ENCODE assay signal across 16 cellular contexts in the genomic region with DNA sequence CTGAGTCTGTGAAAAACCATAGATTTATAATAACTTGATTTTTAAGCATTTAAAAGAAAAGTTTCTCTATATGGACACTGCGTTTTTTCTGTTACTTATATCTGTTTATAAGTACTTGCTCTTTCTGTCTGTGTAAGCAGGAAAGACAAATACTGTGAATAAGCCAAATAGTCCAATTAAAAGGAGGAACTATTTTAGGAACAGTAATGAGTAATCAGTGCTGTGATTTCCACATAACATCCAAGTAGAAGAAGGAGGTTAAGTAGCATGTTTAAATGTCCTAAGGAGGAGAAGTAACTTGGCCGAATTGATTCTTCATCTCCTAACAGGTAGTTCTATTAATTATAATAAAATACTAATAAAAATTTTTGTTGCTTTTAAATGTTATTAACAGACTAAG. TPM values are rescaled to one million over a fixed set of nuclear protein-coding genes. Genes with fewer than 3 reads are reported as not detected.
"Had no signal": no experiment of that assay in that cellular context is flagged by ENCODE, and none has a peak within 500 bp of the region (broad histone marks: within the 10 kb centered on the region; RNA-seq: fewer than 3 reads in every experiment).

No MANE protein-coding gene starts in this region.

- H3K27me3 ChIP-seq: brain microvascular endothelial cell, right lobe of liver, spleen, testis had no signal

- H3K36me3 ChIP-seq: brain microvascular endothelial cell, prostate gland, right lobe of liver, spleen had no signal

- H3K27ac ChIP-seq: brain microvascular endothelial cell, prostate gland, right lobe of liver, spleen, testis had no signal

- H3K9me3 ChIP-seq: prostate gland, right lobe of liver, spleen, testis had no signal

- H3K4me3 ChIP-seq: prostate gland, right lobe of liver, spleen, testis had no signal

- DNase-seq: activated CD4-positive, alpha-beta T cell treated with anti-CD3 and anti-CD28 coated beads, Interleukin-2, amount 10 ng/mL, durations not matched to agents 24 days and 14 days; activated CD4-positive, CD25-positive, alpha-beta regulatory T cell; activated CD8-positive, alpha-beta memory T cell treated with anti-CD3 and anti-CD28 coated beads for 24 hours; activated naive CD8-positive, alpha-beta T cell treated with anti-CD3 and anti-CD28 coated beads for 36 hours; anterior cingulate cortex; brain microvascular endothelial cell; cerebellar nuclear complex; effector memory CD4-positive, alpha-beta T cell; foreskin melanocyte; nucleus accumbens; right lobe of liver; spleen; testis had no signal

- H3K4me1 ChIP-seq: prostate gland, right lobe of liver, spleen, testis had no signal

RNA-seq across cellular contexts. Expression of gene ZNF214, which starts 40.8 kb away (rescaled TPM):
- total RNA-seq: activated CD4-positive, alpha-beta T cell treated with anti-CD3 and anti-CD28 coated beads, Interleukin-2, amount 10 ng/mL, durations not matched to agents 24 days and 14 days; activated naive CD8-positive, alpha-beta T cell treated with anti-CD3 and anti-CD28 coated beads for 36 hours had no signal

RNA-seq across cellular contexts. Expression of gene OR2D3, which starts 58.6 kb away (rescaled TPM):
- total RNA-seq: activated CD4-positive, alpha-beta T cell treated with anti-CD3 and anti-CD28 coated beads, Interleukin-2, amount 10 ng/mL, durations not matched to agents 24 days and 14 days; activated naive CD8-positive, alpha-beta T cell treated with anti-CD3 and anti-CD28 coated beads for 36 hours; lower leg skin; prostate gland; right lobe of liver; spleen; testis; ureter had no signal
- polyA plus RNA-seq: spleen had no signal
